In genomic region chr14:72104011-72104613, GRCh38 we compare ENCODE assay signal across 1 cellular context.
TF ChIP-seq lines count a peak whose summit lies in the region.

No MANE protein-coding gene starts in this region.

TF ChIP-seq in SK-N-SH treated with all-trans-retinoic acid at 6 μM for 48 hours, 23 proteins besides CTCF, POLR2A, EP300 and RAD21 (continued from another document):
- TF ChIP-seq ZNF565 (CRISPR knock-in tag; conservative IDR thresholded peaks at IDR 0.05; ENCODE audit: low read depth) (no peak), ZNF70 (CRISPR knock-in tag; IDR thresholded peaks at IDR 0.05) (no peak), TOX (CRISPR knock-in tag; IDR thresholded peaks at IDR 0.05; ENCODE audit: borderline replicate concordance) (no peak), TSHZ2 (CRISPR knock-in tag; IDR thresholded peaks at IDR 0.05) (no peak), ZC3H10 (CRISPR knock-in tag; IDR thresholded peaks at IDR 0.05) (no peak), OSR1 (CRISPR knock-in tag; IDR thresholded peaks at IDR 0.05) (no peak), ZFP3 (CRISPR knock-in tag; IDR thresholded peaks at IDR 0.05) (no peak), SNAI2 (CRISPR knock-in tag; IDR thresholded peaks at IDR 0.05) (no peak), RARB (CRISPR knock-in tag; IDR thresholded peaks at IDR 0.05) (no peak), CSRNP3 (CRISPR knock-in tag; IDR thresholded peaks at IDR 0.05) (no peak)
- TF ChIP-seq, protein P1, sequence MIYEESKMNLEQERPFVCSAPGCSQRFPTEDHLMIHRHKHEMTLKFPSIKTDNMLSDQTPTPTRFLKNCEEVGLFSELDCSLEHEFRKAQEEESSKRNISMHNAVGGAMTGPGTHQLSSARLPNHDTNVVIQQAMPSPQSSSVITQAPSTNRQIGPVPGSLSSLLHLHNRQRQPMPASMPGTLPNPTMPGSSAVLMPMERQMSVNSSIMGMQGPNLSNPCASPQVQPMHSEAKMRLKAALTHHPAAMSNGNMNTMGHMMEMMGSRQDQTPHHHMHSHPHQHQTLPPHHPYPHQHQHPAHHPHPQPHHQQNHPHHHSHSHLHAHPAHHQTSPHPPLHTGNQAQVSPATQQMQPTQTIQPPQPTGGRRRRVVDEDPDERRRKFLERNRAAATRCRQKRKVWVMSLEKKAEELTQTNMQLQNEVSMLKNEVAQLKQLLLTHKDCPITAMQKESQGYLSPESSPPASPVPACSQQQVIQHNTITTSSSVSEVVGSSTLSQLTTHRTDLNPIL (CRISPR knock-in tag; IDR thresholded peaks at IDR 0.05; ENCODE audit: low read depth), result no peak
- TF ChIP-seq, protein P2, sequence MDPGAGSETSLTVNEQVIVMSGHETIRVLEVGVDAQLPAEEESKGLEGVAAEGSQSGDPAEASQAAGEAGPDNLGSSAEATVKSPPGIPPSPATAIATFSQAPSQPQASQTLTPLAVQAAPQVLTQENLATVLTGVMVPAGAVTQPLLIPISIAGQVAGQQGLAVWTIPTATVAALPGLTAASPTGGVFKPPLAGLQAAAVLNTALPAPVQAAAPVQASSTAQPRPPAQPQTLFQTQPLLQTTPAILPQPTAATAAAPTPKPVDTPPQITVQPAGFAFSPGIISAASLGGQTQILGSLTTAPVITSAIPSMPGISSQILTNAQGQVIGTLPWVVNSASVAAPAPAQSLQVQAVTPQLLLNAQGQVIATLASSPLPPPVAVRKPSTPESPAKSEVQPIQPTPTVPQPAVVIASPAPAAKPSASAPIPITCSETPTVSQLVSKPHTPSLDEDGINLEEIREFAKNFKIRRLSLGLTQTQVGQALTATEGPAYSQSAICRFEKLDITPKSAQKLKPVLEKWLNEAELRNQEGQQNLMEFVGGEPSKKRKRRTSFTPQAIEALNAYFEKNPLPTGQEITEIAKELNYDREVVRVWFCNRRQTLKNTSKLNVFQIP (CRISPR knock-in tag; IDR thresholded peaks at IDR 0.05; ENCODE audit: borderline replicate concordance, low read depth), result no peak
